ENCODE assay signal across 21 cellular contexts in genomic region chr15:67732994-67733393, GRCh38.
"Had no signal": no experiment of that assay in that cellular context is flagged by ENCODE, and none has a peak within 500 bp of the region (broad histone marks: within the 10 kb centered on the region; RNA-seq: fewer than 3 reads in every experiment).

No MANE protein-coding gene starts in this region.

- H3K27ac Mint-ChIP-seq: dendritic cell treated with granulocyte-macrophage colony-stimulating factor and Interleukin-4, amounts not matched to agents 40 ng/mL and 50 ng/mL, for 4 days; effector memory CD8-positive, alpha-beta T cell; endodermal cell; mesothelial cell of epicardium had no signal

- H3K36me3 ChIP-seq: esophagus squamous epithelium, gastrocnemius medialis, heart right ventricle, left lung, lower lobe of right lung had no signal

- H3K36me3 Mint-ChIP-seq: mesothelial cell of epicardium had no signal

- H3K4me1 ChIP-seq: gastrocnemius medialis, lower lobe of right lung had no signal

- H3K27me3 ChIP-seq: esophagus squamous epithelium, gastrocnemius medialis, heart right ventricle, left lung had no signal

- H3K27me3 Mint-ChIP-seq: dendritic cell treated with granulocyte-macrophage colony-stimulating factor and Interleukin-4, amounts not matched to agents 40 ng/mL and 50 ng/mL, for 4 days; effector memory CD8-positive, alpha-beta T cell had no signal

- H3K9me3 ChIP-seq: esophagus squamous epithelium, gastrocnemius medialis, heart right ventricle, left lung, lower lobe of right lung had no signal

- DNase-seq: cortex of kidney; effector CD8-positive, alpha-beta T cell; effector memory CD8-positive, alpha-beta T cell; endodermal cell; erythroblast; esophagus squamous epithelium; foreskin fibroblast; foreskin melanocyte; gastrocnemius medialis; glutamatergic neuron; head of caudate nucleus; heart right ventricle; hippocampal formation; left cardiac atrium; left lung; left ventricle myocardium superior; lower lobe of right lung; mesenchymal stem cell had no signal

- H3K4me3 Mint-ChIP-seq: dendritic cell treated with granulocyte-macrophage colony-stimulating factor and Interleukin-4, amounts not matched to agents 40 ng/mL and 50 ng/mL, for 4 days; effector memory CD8-positive, alpha-beta T cell; endodermal cell; mesothelial cell of epicardium had no signal

- H3K27ac ChIP-seq: epithelial cell of prostate, esophagus squamous epithelium, gastrocnemius medialis, heart right ventricle, left lung, lower lobe of right lung had no signal

- H3K4me3 ChIP-seq: esophagus squamous epithelium, gastrocnemius medialis, heart right ventricle, left lung, lower lobe of right lung had no signal

- H3K9me3 Mint-ChIP-seq: dendritic cell treated with granulocyte-macrophage colony-stimulating factor and Interleukin-4, amounts not matched to agents 40 ng/mL and 50 ng/mL, for 4 days; effector memory CD8-positive, alpha-beta T cell; endodermal cell; mesothelial cell of epicardium had no signal
